In genomic region chr22:40177738-40178416, GRCh38 we compare ENCODE assay signal across 8 cellular contexts. TPM values are rescaled to one million over a fixed set of nuclear protein-coding genes. Genes with fewer than 3 reads are reported as not detected.
DNase-seq lines count a peak whose midpoint lies in the region; ATAC-seq and TF ChIP-seq lines count a peak whose summit lies in the region.

Gene TNRC6B, plus strand, starts transcription at chr22:40177925. Its CDS starts 211 bp downstream, at chr22:40178136.

- DNase-seq in AML-193 (lab: John Stamatoyannopoulos, UW), result peak; percentile 98
- DNase-seq in NCI-H460 (ENCODE audit: extremely low read depth, low read depth), result peak; percentile 95
- DNase-seq in colonic mucosa, result peak; percentile 92
- peak; percentile 97 for DNase-seq in kidney tubule cell (ENCODE audit: low spot score)
- DNase-seq in stimulated activated CD4-positive, alpha-beta T cell treated with anti-CD3 and anti-CD28 coated beads, Interleukin-1b, Interleukin-23, amount 100 ng/mL, for 48 hours, result peak; percentile 80

- H3K27ac ChIP-seq in colonic mucosa, result peak within 1 kb of the TSS; percentile 82

- H3K4me3 ChIP-seq in colonic mucosa, result peak within 1 kb of the TSS; percentile 50

- intact Hi-C loops in colonic mucosa (cut with DNase I), result no loop called here

- peak; percentile 83 for ATAC-seq in GM19043 (IDR thresholded peaks at IDR 0.05; ENCODE audit: low read depth, unreplicated experiment)
- peak; percentile 88 for ATAC-seq in HG03378 (IDR thresholded peaks at IDR 0.05; ENCODE audit: unreplicated experiment)
- ATAC-seq in activated CD4-positive, CD25-positive, alpha-beta regulatory T cell treated with anti-CD3 and anti-CD28 coated beads, Interleukin-2, amount 50 U/mL, for 24 hours, result peak; percentile 91 to 93

- H3K9me3 ChIP-seq in colonic mucosa, result no peaks in the 10 kb centered on the region

- H3K4me1 ChIP-seq in colonic mucosa, result peaks cover 17% of the 10 kb centered on the region

- no peaks in the 10 kb centered on the region for H3K36me3 ChIP-seq in colonic mucosa

- peak within 1 kb of the TSS; percentile 65 to 89 for H3K9ac ChIP-seq in colonic mucosa (ENCODE audit: low read depth in 2 of 2, low read length in 2 of 2)

- no peak for TF ChIP-seq CTCF in colonic mucosa (IDR thresholded peaks at IDR 0.05)

- no peaks in the 10 kb centered on the region for H3K27me3 ChIP-seq in colonic mucosa

RNA-seq across cellular contexts. Expression of gene TNRC6B, which starts in this region (rescaled TPM):
- 8.8 and 10.5 TPM in 2 replicates for total RNA-seq in NCI-H460 (2014; rRNA removed; shearing (Covaris generic))
- polyA plus RNA-seq in NCI-H460 (2014; cell fraction: nucleus; rRNA removed), result 1.2 and 2.0 TPM in 2 replicates
- total RNA-seq in colonic mucosa, result 10 to 100 TPM; 38.7 to 47.4 TPM

Comparison
In these comparisons a context has a peak if more than half of its experiments do, and no peak if none do; other contexts are left out.
1. Peak in every context shown above with its lines: DNase-seq, ATAC-seq, H3K4me3 ChIP-seq and H3K27ac ChIP-seq.